In the genomic region with DNA sequence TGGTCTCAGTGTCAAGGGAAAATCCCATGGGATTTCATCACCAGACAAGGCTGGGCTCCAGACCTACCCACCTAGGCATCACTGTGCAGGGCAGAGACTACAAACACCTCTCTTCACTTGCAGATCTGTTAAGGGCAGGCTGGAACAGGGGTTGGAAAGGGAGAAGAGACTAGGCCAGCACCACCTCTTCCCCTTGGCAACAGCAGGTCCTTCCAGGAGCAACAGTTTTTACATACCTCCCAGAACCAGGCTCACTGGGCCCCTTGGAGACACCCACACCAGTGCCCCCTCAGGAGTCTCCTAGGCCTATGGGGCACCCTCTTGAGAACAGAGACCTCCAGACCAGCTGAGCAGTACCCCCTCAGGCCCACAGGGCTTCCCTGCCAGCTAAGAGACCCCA, we compare ENCODE assay signal across 17 cellular contexts. TPM values are rescaled to one million over a fixed set of nuclear protein-coding genes. Genes with fewer than 3 reads are reported as not detected.
DNase-seq lines count a peak whose midpoint lies in the region; ATAC-seq and TF ChIP-seq lines count a peak whose summit lies in the region.
"Had no signal": no experiment of that assay in that cellular context is flagged by ENCODE, and none has a peak within 500 bp of the region (broad histone marks: within the 10 kb centered on the region; RNA-seq: fewer than 3 reads in every experiment).

No MANE protein-coding gene starts in this region.

- H3K9me2 ChIP-seq in Loucy (replicated peaks; ENCODE audit: low read depth, low read length): no peaks in the 10 kb centered on the region

- H3K27me3 Mint-ChIP-seq in activated T-cell treated with anti-CD3 and anti-CD28 coated beads, Interleukin-2, amount 50 U/mL, for 72 hours (ENCODE audit: low read depth): peaks cover 5% of the 10 kb centered on the region
- peaks cover 13% of the 10 kb centered on the region for H3K27me3 Mint-ChIP-seq in brain
- no peaks in the 10 kb centered on the region for H3K27me3 Mint-ChIP-seq in osteocyte (ENCODE audit: unreplicated experiment)

- H3K27me3 ChIP-seq in Loucy (ENCODE audit: insufficient read depth, low read length, poor library complexity, severe bottlenecking) (no peaks in the 10 kb centered on the region), brain microvascular endothelial cell (replicated peaks) (no peaks in the 10 kb centered on the region)
- H3K27me3 ChIP-seq: gastroesophageal sphincter, Peyer's patch had no signal

- H3K9me3 ChIP-seq in Loucy (ENCODE audit: insufficient read depth, low read depth, low read length): no peaks in the 10 kb centered on the region
- H3K9me3 ChIP-seq: gastroesophageal sphincter, Peyer's patch had no signal

- H3K4me3 Mint-ChIP-seq in activated T-cell treated with anti-CD3 and anti-CD28 coated beads, Interleukin-2, amount 50 U/mL, for 72 hours: peak overlapping the region; percentile 89 to 99
- H3K4me3 Mint-ChIP-seq in brain (peak overlapping the region in 3 of 5 experiments; percentile 58 to 99 (median 96)), osteocyte (ENCODE audit: unreplicated experiment) (no peak overlapping the region)

- H3K4me2 ChIP-seq in Loucy (ENCODE audit: low read depth, low read length, poor library complexity, severe bottlenecking): peak overlapping the region; percentile 96

- ATAC-seq in activated T-cell treated with anti-CD3 and anti-CD28 coated beads, Interleukin-2, amount 50 U/mL, for 72 hours (replicated peaks in 1 of 2): no peak
- no peak for ATAC-seq in HG03135 (IDR thresholded peaks at IDR 0.05; ENCODE audit: unreplicated experiment)
- ATAC-seq: gastroesophageal sphincter had no signal

- peaks cover 10 to 11% of the 10 kb centered on the region in 2 donors for H3K36me3 Mint-ChIP-seq in activated T-cell treated with anti-CD3 and anti-CD28 coated beads, Interleukin-2, amount 50 U/mL, for 72 hours (ENCODE audit: insufficient read depth in 2 of 2)
- H3K36me3 Mint-ChIP-seq in brain: peaks cover 12% of the 10 kb centered on the region
- H3K36me3 Mint-ChIP-seq in osteocyte (ENCODE audit: unreplicated experiment): peaks cover 7% of the 10 kb centered on the region

- no peak for DNase-seq in activated T-cell treated with anti-CD3 and anti-CD28 coated beads, Interleukin-2, amount 50 U/mL, for 72 hours
- no peak for DNase-seq in activated T-cell treated with anti-CD3 and anti-CD28 coated beads, Interleukin-2, amount 50 U/mL, for 48 hours
- DNase-seq in osteocyte (ENCODE audit: extremely low spot score, unreplicated experiment): no peak
- DNase-seq in middle frontal gyrus (ENCODE audit: extremely low spot score, low spot score): no peak
- DNase-seq in brain microvascular endothelial cell: no peak
- DNase-seq: activated CD4-positive, alpha-beta T cell treated with anti-CD3 and anti-CD28 coated beads for 4 hours; H7; KG1; NCI-H510A treated with DMSO at 0.1 percent for 48 hours; Peyer's patch; stimulated activated CD4-positive, alpha-beta T cell treated with anti-CD3 and anti-CD28 coated beads, Interleukin-12 subunit alpha, Interleukin-12 subunit beta, amount 100 ng/mL, for 4 hours; SW 1271 had no signal

- peak overlapping the region; percentile 99 for H3K9ac ChIP-seq in Loucy (ENCODE audit: low read depth, low read length, poor library complexity, severe bottlenecking)
- H3K9ac ChIP-seq: parathyroid adenoma had no signal

- no peak for TF ChIP-seq CTCF in Loucy (conservative IDR thresholded peaks at IDR 0.05; ENCODE audit: low read length)
- TF ChIP-seq CTCF in brain (conservative IDR thresholded peaks at IDR 0.05): no peak
- TF ChIP-seq CTCF in osteocyte (IDR thresholded peaks at IDR 0.05): no peak
- TF ChIP-seq CTCF in brain microvascular endothelial cell (IDR thresholded peaks at IDR 0.05; ENCODE audit: low read depth, low read length, missing control alignments): no peak

- H3K79me2 ChIP-seq in Loucy (ENCODE audit: insufficient read depth, low read length): peaks cover 39% of the 10 kb centered on the region

- peaks cover 22% of the 10 kb centered on the region for H4K20me1 ChIP-seq in Loucy (ENCODE audit: insufficient read depth, low read length, poor library complexity, severe bottlenecking)

- peaks cover 7% of the 10 kb centered on the region; the same call in 1 of the 2 replicates for H3F3A ChIP-seq in Loucy (ENCODE audit: low read depth)

- no peak overlapping the region for H2AFZ ChIP-seq in Loucy (ENCODE audit: low read length)
- H2AFZ ChIP-seq: parathyroid adenoma had no signal

- H3K36me3 ChIP-seq in Loucy (ENCODE audit: insufficient read depth, low read length): peaks cover 9% of the 10 kb centered on the region; the same call in 1 of the 2 replicates
- peaks cover 10% of the 10 kb centered on the region for H3K36me3 ChIP-seq in brain microvascular endothelial cell (replicated peaks)

- H3K27ac Mint-ChIP-seq in activated T-cell treated with anti-CD3 and anti-CD28 coated beads, Interleukin-2, amount 50 U/mL, for 72 hours: no peak overlapping the region
- peak overlapping the region in 3 of 5 experiments; percentile 49 to 100 (median 100) for H3K27ac Mint-ChIP-seq in brain
- H3K27ac Mint-ChIP-seq in osteocyte (ENCODE audit: unreplicated experiment): peak overlapping the region; percentile 99

- in situ Hi-C loops in brain microvascular endothelial cell (cut with HindIII; ENCODE audit: low pct_ligation_motif_present, low sequenced_read_pairs): no loop called here

- no peaks in the 10 kb centered on the region for H3K9me3 Mint-ChIP-seq in activated T-cell treated with anti-CD3 and anti-CD28 coated beads, Interleukin-2, amount 50 U/mL, for 72 hours
- H3K9me3 Mint-ChIP-seq in brain (peaks cover 0 to 5% (median 0%) of the 10 kb centered on the region in 5 experiments), osteocyte (ENCODE audit: unreplicated experiment) (no peaks in the 10 kb centered on the region)

- peaks cover 61% of the 10 kb centered on the region for H3K4me1 Mint-ChIP-seq in activated T-cell treated with anti-CD3 and anti-CD28 coated beads, Interleukin-2, amount 50 U/mL, for 72 hours (ENCODE audit: low read depth)
- H3K4me1 Mint-ChIP-seq in brain: peaks cover 31% of the 10 kb centered on the region
- peaks cover 26% of the 10 kb centered on the region for H3K4me1 Mint-ChIP-seq in osteocyte (ENCODE audit: unreplicated experiment)

- peaks cover 43% of the 10 kb centered on the region for H3K4me1 ChIP-seq in Loucy (ENCODE audit: insufficient read depth, low read length, poor library complexity, severe bottlenecking)

- peak overlapping the region; percentile 90 for H3K4me3 ChIP-seq in Loucy (ENCODE audit: low read length, poor library complexity, severe bottlenecking)
- no peak overlapping the region for H3K4me3 ChIP-seq in brain microvascular endothelial cell (ENCODE audit: low read depth, low read length)
- H3K4me3 ChIP-seq: Peyer's patch had no signal

- H3K27ac ChIP-seq in brain microvascular endothelial cell: no peak overlapping the region
- H3K27ac ChIP-seq: Peyer's patch had no signal

RNA-seq across cellular contexts. Expression of gene UBE2M, which starts 2.5 kb away (rescaled TPM):
- 100 to 1,000 TPM; 116 to 122 TPM for total RNA-seq in activated T-cell treated with anti-CD3 and anti-CD28 coated beads, Interleukin-2, amount 50 U/mL, for 72 hours
- 192 TPM for polyA plus RNA-seq in brain (ENCODE audit: insufficient read depth, low read depth, low replicate concordance)
- total RNA-seq in osteocyte: 76.2 and 78.3 TPM in 2 replicates

RNA-seq across cellular contexts. Expression of gene CHMP2A, which starts 6.0 kb away (rescaled TPM):
- 10 to 100 TPM; 80.3 to 91.8 TPM for total RNA-seq in activated T-cell treated with anti-CD3 and anti-CD28 coated beads, Interleukin-2, amount 50 U/mL, for 72 hours
- polyA plus RNA-seq in brain (ENCODE audit: insufficient read depth, low read depth, low replicate concordance): 216 TPM
- 130 and 132 TPM in 2 replicates for total RNA-seq in osteocyte

RNA-seq across cellular contexts. Expression of gene MZF1, which starts 12.2 kb away (rescaled TPM):
- 10 to 100 TPM; 15.0 to 18.6 TPM for total RNA-seq in activated T-cell treated with anti-CD3 and anti-CD28 coated beads, Interleukin-2, amount 50 U/mL, for 72 hours
- 14.9 TPM for polyA plus RNA-seq in brain (ENCODE audit: insufficient read depth, low read depth, low replicate concordance)
- 25.3 and 30.9 TPM in 2 replicates for total RNA-seq in osteocyte

RNA-seq across cellular contexts. Expression of gene TRIM28, which starts 17.1 kb away (rescaled TPM):
- total RNA-seq in activated T-cell treated with anti-CD3 and anti-CD28 coated beads, Interleukin-2, amount 50 U/mL, for 72 hours: 100 to 1,000 TPM; 351 to 473 TPM
- 698 TPM for polyA plus RNA-seq in brain (ENCODE audit: insufficient read depth, low read depth, low replicate concordance)
- total RNA-seq in osteocyte: 333 and 354 TPM in 2 replicates

RNA-seq across cellular contexts. Expression of gene ZBTB45, which starts 41.3 kb away (rescaled TPM):
- 10 to 100 TPM; 10.8 to 12.1 TPM for total RNA-seq in activated T-cell treated with anti-CD3 and anti-CD28 coated beads, Interleukin-2, amount 50 U/mL, for 72 hours
- 16.1 TPM for polyA plus RNA-seq in brain (ENCODE audit: insufficient read depth, low read depth, low replicate concordance)
- 16.7 and 17.2 TPM in 2 replicates for total RNA-seq in osteocyte
